15 cellular contexts compared by ENCODE assay signal in genomic region chr6:17542243-17542642, GRCh38.
"Had no signal": no experiment of that assay in that cellular context is flagged by ENCODE, and none has a peak within 500 bp of the region (broad histone marks: within the 10 kb centered on the region; RNA-seq: fewer than 3 reads in every experiment).

No MANE protein-coding gene starts in this region.

- DNase-seq: effector memory CD8-positive, alpha-beta T cell; gastrocnemius medialis; heart right ventricle; hypothalamus; kidney glomerular epithelial cell; mammary epithelial cell; naive thymus-derived CD8-positive, alpha-beta T cell; occipital lobe; pancreas; right cardiac atrium; small intestine; stimulated activated CD4-positive, alpha-beta T cell treated with anti-CD3 and anti-CD28 coated beads, Interleukin-12 subunit alpha, Interleukin-12 subunit beta, amount 100 ng/mL, for 4 hours; stimulated activated naive CD4-positive, alpha-beta T cell; stomach; transverse colon had no signal
